21 cellular contexts compared by ENCODE assay signal in the genomic region with DNA sequence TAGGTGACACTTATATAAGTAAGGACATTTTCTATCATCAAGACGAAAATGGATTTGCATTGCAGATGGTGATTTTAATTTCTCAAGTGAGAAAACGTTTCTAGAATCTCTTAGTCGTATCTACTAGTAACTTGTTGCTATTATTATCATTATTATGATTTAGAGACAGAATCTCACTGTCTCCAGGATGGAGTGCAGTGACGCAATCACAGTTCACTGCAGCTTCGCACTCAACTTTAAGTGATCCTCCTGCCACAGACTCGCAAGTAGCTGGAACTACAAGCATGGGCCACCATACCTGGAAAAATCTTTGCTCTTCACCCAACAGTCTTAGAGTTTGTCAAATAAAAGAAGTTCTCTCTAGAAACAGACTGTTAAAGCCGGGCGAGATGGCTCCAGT. TPM values are rescaled to one million over a fixed set of nuclear protein-coding genes. Genes with fewer than 3 reads are reported as not detected.
DNase-seq lines count a peak whose midpoint lies in the region; ATAC-seq, FAIRE-seq and TF ChIP-seq lines count a peak whose summit lies in the region.
"Had no signal": no experiment of that assay in that cellular context is flagged by ENCODE, and none has a peak within 500 bp of the region (broad histone marks: within the 10 kb centered on the region; RNA-seq: fewer than 3 reads in every experiment).

No MANE protein-coding gene starts in this region.

- no TSS peak for BruUV-seq in HepG2 (replicated peaks; lab: Mats Ljungman, UMichigan)

- TF ChIP-seq RAD21 in HepG2 (CRISPR knock-in tag; IDR thresholded peaks at IDR 0.05) = no peak

- no peak overlapping the region for H3K9ac ChIP-seq in HepG2 (ENCODE audit: insufficient read depth, low read depth, low read length)
- H3K9ac ChIP-seq: BLaER1 treated with 17β-estradiol and CSF1 and Interleukin-3, amounts not matched to agents 10 nM and 100 nM had no signal

- H3K4me1 ChIP-seq in HepG2 (ENCODE audit: insufficient read depth, low read length) = no peaks in the 10 kb centered on the region
- no peaks in the 10 kb centered on the region for H3K4me1 ChIP-seq in right lobe of liver
- no peaks in the 10 kb centered on the region for H3K4me1 ChIP-seq in osteoblast (ENCODE audit: insufficient read depth, low read length)
- H3K4me1 ChIP-seq: A549; BLaER1 treated with 17β-estradiol and CSF1 and Interleukin-3, amounts not matched to agents 10 nM and 100 nM; Caco-2 had no signal

- DNase-seq in HepG2 (ENCODE audit: low spot score) = no peak
- DNase-seq in right lobe of liver = no peak
- DNase-seq in osteoblast (ENCODE audit: insufficient read length, low spot score, missing footprints) = peak; percentile 3
- DNase-seq in activated naive CD4-positive, alpha-beta T cell treated with anti-CD3 and anti-CD28 coated beads, Interleukin-2, amount 50 U/mL, for 16 hours = no peak
- no peak for DNase-seq in substantia nigra (lab: John Stamatoyannopoulos, UW)
- DNase-seq: AML-193; Caco-2; Calu3; CD4-positive, alpha-beta T cell; CD8-positive, alpha-beta T cell; DMS79 treated with DMSO at 0.1 percent for 48 hours; GF-D8 had no signal

- H3K79me2 ChIP-seq in HepG2 (ENCODE audit: insufficient read depth, low read length) (no peaks in the 10 kb centered on the region), osteoblast (ENCODE audit: insufficient read depth, low read length) (no peaks in the 10 kb centered on the region)

- WGBS in HepG2 (ENCODE audit: low lambda C conversion rate) = 12% methylated on average over 8 of the region's 8 CpGs
- 67% methylated on average over 8 of the region's 8 CpGs for WGBS in right lobe of liver (ENCODE audit: insufficient coverage, low coverage, low lambda C conversion rate, missing lambda C conversion rate)

- H3K27ac ChIP-seq in HepG2 (ENCODE audit: extremely low read length, insufficient read depth, low read length) = no peak overlapping the region
- no peak overlapping the region for H3K27ac ChIP-seq in right lobe of liver
- H3K27ac ChIP-seq in osteoblast (ENCODE audit: low read depth, low read length) = no peak overlapping the region
- H3K27ac ChIP-seq in substantia nigra (ENCODE audit: low read depth, low read length, poor library complexity, severe bottlenecking) = no peak overlapping the region
- H3K27ac ChIP-seq: 22Rv1; A549; BLaER1 treated with 17β-estradiol and CSF1 and Interleukin-3, amounts not matched to agents 10 nM and 100 nM; C4-2B had no signal

- FAIRE-seq in HepG2 (lab: Jason Lieb, UNC) = no peak
- FAIRE-seq: A549, D721Med, G401.6, GM12878, GM12892, GM18507 had no signal

- POLR2A ChIA-PET in HepG2 (lab: Yijun Ruan, JAX) = no interaction called here

- intact Hi-C loops in HepG2 (cut with micrococcal nuclease; ENCODE audit: unreplicated experiment) = no loop called here
- intact Hi-C loops in right lobe of liver (cut with DNase I) = no loop called here

- H2AFZ ChIP-seq in HepG2 (ENCODE audit: low read length) (no peak overlapping the region), osteoblast (ENCODE audit: low read length) (no peak overlapping the region)

- H3K27me3 ChIP-seq in HepG2 (ENCODE audit: control insufficient read depth in 1 of 2, insufficient read depth in 2 of 2, low read length in 2 of 2) (no peaks in the 10 kb centered on the region), right lobe of liver (no peaks in the 10 kb centered on the region), osteoblast (ENCODE audit: insufficient read depth, low read length) (no peaks in the 10 kb centered on the region)
- H3K27me3 ChIP-seq: BLaER1 treated with 17β-estradiol and CSF1 and Interleukin-3, amounts not matched to agents 10 nM and 100 nM had no signal

- no peaks in the 10 kb centered on the region for H3K36me3 ChIP-seq in HepG2 (replicated peaks in 1 of 2; ENCODE audit: control insufficient read depth in 1 of 2, insufficient read depth in 2 of 2, low read length in 2 of 2)
- no peaks in the 10 kb centered on the region for H3K36me3 ChIP-seq in right lobe of liver
- H3K36me3 ChIP-seq in osteoblast (ENCODE audit: insufficient read depth, low read length) = no peaks in the 10 kb centered on the region
- H3K36me3 ChIP-seq: BLaER1 treated with 17β-estradiol and CSF1 and Interleukin-3, amounts not matched to agents 10 nM and 100 nM had no signal

- ATAC-seq in HepG2 (no peak), right lobe of liver (no peak)
- ATAC-seq: A549; CD8-positive, alpha-beta T cell; GM12878 had no signal

- no peaks in the 10 kb centered on the region for H3K9me3 ChIP-seq in HepG2 (ENCODE audit: low read length)
- no peaks in the 10 kb centered on the region for H3K9me3 ChIP-seq in right lobe of liver
- H3K9me3 ChIP-seq in osteoblast (ENCODE audit: low read depth, low read length) = no peaks in the 10 kb centered on the region
- H3K9me3 ChIP-seq: A549; BLaER1 treated with 17β-estradiol and CSF1 and Interleukin-3, amounts not matched to agents 10 nM and 100 nM; Caco-2 had no signal

- H3K4me3 ChIP-seq in HepG2 (replicated peaks in 1 of 3; ENCODE audit: insufficient read depth in 1 of 3, low read depth in 2 of 3, low read length in 3 of 3) (no peak overlapping the region), right lobe of liver (no peak overlapping the region), osteoblast (ENCODE audit: insufficient read depth, low read length) (no peak overlapping the region)
- H3K4me3 ChIP-seq: A549; BLaER1 treated with 17β-estradiol and CSF1 and Interleukin-3, amounts not matched to agents 10 nM and 100 nM; GM12878 had no signal

- no peak for TF ChIP-seq EP300 in HepG2 (IDR thresholded peaks at IDR 0.05; ENCODE audit: low read depth in 2 of 2, low read length in 2 of 2)
- TF ChIP-seq EP300 in HepG2 (CRISPR knock-in tag; IDR thresholded peaks at IDR 0.05; ENCODE audit: borderline replicate concordance) = no peak

- H3K4me2 ChIP-seq in HepG2 (ENCODE audit: low read depth, low read length) (no peak overlapping the region), osteoblast (ENCODE audit: insufficient read depth, low read length) (no peak overlapping the region)
- H3K4me2 ChIP-seq: A549; BLaER1 treated with 17β-estradiol and CSF1 and Interleukin-3, amounts not matched to agents 10 nM and 100 nM had no signal

- TF ChIP-seq POLR2A in HepG2 (IDR thresholded peaks at IDR 0.05; ENCODE audit: insufficient read depth in 1 of 2, low read depth in 2 of 2, low read length in 2 of 2) (no peak), right lobe of liver (IDR thresholded peaks at IDR 0.05) (no peak)

- no peaks in the 10 kb centered on the region for H4K20me1 ChIP-seq in HepG2 (ENCODE audit: insufficient read depth, low read length)
- H4K20me1 ChIP-seq in osteoblast (ENCODE audit: insufficient read depth, low read length) = no peaks in the 10 kb centered on the region
- H4K20me1 ChIP-seq: BLaER1 treated with 17β-estradiol and CSF1 and Interleukin-3, amounts not matched to agents 10 nM and 100 nM had no signal

- no peak for TF ChIP-seq CTCF in HepG2 (CRISPR knock-in tag; IDR thresholded peaks at IDR 0.05)
- no peak for TF ChIP-seq CTCF in right lobe of liver (IDR thresholded peaks at IDR 0.05)
- TF ChIP-seq CTCF in osteoblast (IDR thresholded peaks at IDR 0.05; ENCODE audit: extremely low read depth, low read depth, low read length) = no peak

- CTCF ChIA-PET in HepG2 (lab: Yijun Ruan, JAX; ENCODE audit: low intra/inter-chr PET ratio, low total read pairs) = no interaction called here

- in situ Hi-C loops in HepG2 (cut with HindIII; ENCODE audit: extremely low pct_ligation_motif_present, low pct_unique_long_range_greater_than_20kb) = no loop called here

TF ChIP-seq in HepG2, 621 proteins besides CTCF, POLR2A, EP300 and RAD21 (continues in another document):
- no peak for TF ChIP-seq ZNF724P (CRISPR knock-in tag; IDR thresholded peaks at IDR 0.05; ENCODE audit: borderline replicate concordance)
- TF ChIP-seq, protein P1, sequence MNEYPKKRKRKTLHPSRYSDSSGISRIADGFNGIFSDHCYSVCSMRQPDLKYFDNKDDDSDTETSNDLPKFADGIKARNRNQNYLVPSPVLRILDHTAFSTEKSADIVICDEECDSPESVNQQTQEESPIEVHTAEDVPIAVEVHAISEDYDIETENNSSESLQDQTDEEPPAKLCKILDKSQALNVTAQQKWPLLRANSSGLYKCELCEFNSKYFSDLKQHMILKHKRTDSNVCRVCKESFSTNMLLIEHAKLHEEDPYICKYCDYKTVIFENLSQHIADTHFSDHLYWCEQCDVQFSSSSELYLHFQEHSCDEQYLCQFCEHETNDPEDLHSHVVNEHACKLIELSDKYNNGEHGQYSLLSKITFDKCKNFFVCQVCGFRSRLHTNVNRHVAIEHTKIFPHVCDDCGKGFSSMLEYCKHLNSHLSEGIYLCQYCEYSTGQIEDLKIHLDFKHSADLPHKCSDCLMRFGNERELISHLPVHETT (CRISPR knock-in tag; conservative IDR thresholded peaks at IDR 0.05) = no peak
- no peak for TF ChIP-seq ATRX (CRISPR knock-in tag; IDR thresholded peaks at IDR 0.05; ENCODE audit: borderline replicate concordance)

RNA-seq across cellular contexts. Expression of a gene that starts 37.6 kb away (rescaled TPM):
- total RNA-seq in HepG2 (2016; rRNA removed; fragmentation: Illumina TruSeq; extraction: Trizol) (134 and 234 TPM in 2 replicates), right lobe of liver (10 to 100 TPM; 20.5 to 35.1 (median 24.6) TPM), osteoblast (44.2 and 44.5 TPM in 2 replicates)
- 11.7 and 13.5 TPM in 2 replicates for total RNA-seq in HepG2 (2016; cell fraction: cytosol; rRNA removed; fragmentation: Illumina TruSeq; extraction: Trizol; ENCODE audit: low read depth)
- 138 and 223 TPM in 2 replicates for total RNA-seq in HepG2 (2016; cell fraction: insoluble cytoplasmic fraction; rRNA removed; fragmentation: Illumina TruSeq; extraction: Trizol)
- total RNA-seq in HepG2 (2016; cell fraction: membrane; rRNA removed; fragmentation: Illumina TruSeq; extraction: Trizol) = 35.5 and 42.7 TPM in 2 replicates
- total RNA-seq in HepG2 (2016; cell fraction: nucleus; rRNA removed; fragmentation: Illumina TruSeq; extraction: Trizol) = 130 and 136 TPM in 2 replicates
- 52.2 and 64.0 TPM in 2 replicates for polyA plus RNA-seq in HepG2 (2011; rRNA removed)
- polyA plus RNA-seq in HepG2 (2011; cell fraction: cytosol; rRNA removed) = 22.5 and 26.1 TPM in 2 replicates
- polyA plus RNA-seq in HepG2 (2011; cell fraction: nucleus; rRNA removed) = 57.8 and 60.7 TPM in 2 replicates
- 52.6 and 75.1 TPM in 2 replicates for polyA plus RNA-seq in HepG2 (2012)
- 4.1 and 5.3 TPM in 2 replicates for polyA plus RNA-seq in HepG2 (2016; cell fraction: cytosol; fragmentation: Illumina TruSeq; extraction: Trizol; ENCODE audit: low read depth)
- 136 and 138 TPM in 2 replicates for polyA plus RNA-seq in HepG2 (2016; cell fraction: insoluble cytoplasmic fraction; fragmentation: Illumina TruSeq; extraction: Trizol; ENCODE audit: low read depth)
- 12.3 and 16.0 TPM in 2 replicates for polyA plus RNA-seq in HepG2 (2016; cell fraction: membrane; fragmentation: Illumina TruSeq; extraction: Trizol; ENCODE audit: low read depth)
- polyA plus RNA-seq in HepG2 (2016; cell fraction: nucleus; fragmentation: Illumina TruSeq; extraction: Trizol; ENCODE audit: insufficient read depth, low read depth) = 69.1 and 76.1 TPM in 2 replicates
- polyA minus RNA-seq in HepG2 (2011; rRNA and poly(A)+ RNA removed; ENCODE audit: low replicate concordance) = 46.4 and 57.7 TPM in 2 replicates
- polyA minus RNA-seq in HepG2 (2011; cell fraction: cytosol; rRNA and poly(A)+ RNA removed) = 39.2 and 41.4 TPM in 2 replicates
- 182 and 201 TPM in 2 replicates for polyA minus RNA-seq in HepG2 (2011; cell fraction: nucleus; rRNA and poly(A)+ RNA removed)
